2 cellular contexts compared by ENCODE assay signal in genomic region chr21:7957713-7958064, GRCh38.
TF ChIP-seq lines count a peak whose summit lies in the region.

No MANE protein-coding gene starts in this region.

TF ChIP-seq in IMR-90, 13 proteins besides CTCF, POLR2A, EP300 and RAD21 (continued from another document):
- no peak for TF ChIP-seq USF2 (IDR thresholded peaks at IDR 0.05; ENCODE audit: low read depth, low read length)
- TF ChIP-seq RCOR1 (IDR thresholded peaks at IDR 0.05; ENCODE audit: insufficient replicate concordance, low read length): no peak
- TF ChIP-seq MAZ (IDR thresholded peaks at IDR 0.05; ENCODE audit: borderline replicate concordance, low read depth, low read length): no peak
- no peak for TF ChIP-seq CEBPB (IDR thresholded peaks at IDR 0.05; ENCODE audit: low read depth, low read length)
- no peak for TF ChIP-seq MAFK (IDR thresholded peaks at IDR 0.05; ENCODE audit: low read depth, low read length)
- TF ChIP-seq, protein P1, sequence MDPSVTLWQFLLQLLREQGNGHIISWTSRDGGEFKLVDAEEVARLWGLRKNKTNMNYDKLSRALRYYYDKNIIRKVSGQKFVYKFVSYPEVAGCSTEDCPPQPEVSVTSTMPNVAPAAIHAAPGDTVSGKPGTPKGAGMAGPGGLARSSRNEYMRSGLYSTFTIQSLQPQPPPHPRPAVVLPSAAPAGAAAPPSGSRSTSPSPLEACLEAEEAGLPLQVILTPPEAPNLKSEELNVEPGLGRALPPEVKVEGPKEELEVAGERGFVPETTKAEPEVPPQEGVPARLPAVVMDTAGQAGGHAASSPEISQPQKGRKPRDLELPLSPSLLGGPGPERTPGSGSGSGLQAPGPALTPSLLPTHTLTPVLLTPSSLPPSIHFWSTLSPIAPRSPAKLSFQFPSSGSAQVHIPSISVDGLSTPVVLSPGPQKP (IDR thresholded peaks at IDR 0.05; ENCODE audit: borderline replicate concordance, low read depth, low read length): no peak

TF ChIP-seq in liver, 16 proteins besides CTCF, POLR2A, EP300 and RAD21 (continued from another document):
- TF ChIP-seq REST (IDR thresholded peaks at IDR 0.05) (no peak), FOXA2 (IDR thresholded peaks at IDR 0.05) (no peak), RXRA (IDR thresholded peaks at IDR 0.05) (no peak), MAX (IDR thresholded peaks at IDR 0.05) (no peak), GABPA (IDR thresholded peaks at IDR 0.05 in 1 of 2, conservative IDR thresholded peaks at IDR 0.05 in 1 of 2) (no peak), YY1 (IDR thresholded peaks at IDR 0.05) (no peak), HNF4G (IDR thresholded peaks at IDR 0.05) (no peak), ATF3 (IDR thresholded peaks at IDR 0.05) (no peak), HNF4A (conservative IDR thresholded peaks at IDR 0.05) (no peak), FOXA1 (IDR thresholded peaks at IDR 0.05) (no peak), JUND (IDR thresholded peaks at IDR 0.05) (no peak)
- TF ChIP-seq, protein P2, sequence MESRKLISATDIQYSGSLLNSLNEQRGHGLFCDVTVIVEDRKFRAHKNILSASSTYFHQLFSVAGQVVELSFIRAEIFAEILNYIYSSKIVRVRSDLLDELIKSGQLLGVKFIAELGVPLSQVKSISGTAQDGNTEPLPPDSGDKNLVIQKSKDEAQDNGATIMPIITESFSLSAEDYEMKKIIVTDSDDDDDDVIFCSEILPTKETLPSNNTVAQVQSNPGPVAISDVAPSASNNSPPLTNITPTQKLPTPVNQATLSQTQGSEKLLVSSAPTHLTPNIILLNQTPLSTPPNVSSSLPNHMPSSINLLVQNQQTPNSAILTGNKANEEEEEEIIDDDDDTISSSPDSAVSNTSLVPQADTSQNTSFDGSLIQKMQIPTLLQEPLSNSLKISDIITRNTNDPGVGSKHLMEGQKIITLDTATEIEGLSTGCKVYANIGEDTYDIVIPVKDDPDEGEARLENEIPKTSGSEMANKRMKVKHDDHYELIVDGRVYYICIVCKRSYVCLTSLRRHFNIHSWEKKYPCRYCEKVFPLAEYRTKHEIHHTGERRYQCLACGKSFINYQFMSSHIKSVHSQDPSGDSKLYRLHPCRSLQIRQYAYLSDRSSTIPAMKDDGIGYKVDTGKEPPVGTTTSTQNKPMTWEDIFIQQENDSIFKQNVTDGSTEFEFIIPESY (IDR thresholded peaks at IDR 0.05): no peak
